Comparison of ENCODE assay signal across 16 cellular contexts in the genomic region with DNA sequence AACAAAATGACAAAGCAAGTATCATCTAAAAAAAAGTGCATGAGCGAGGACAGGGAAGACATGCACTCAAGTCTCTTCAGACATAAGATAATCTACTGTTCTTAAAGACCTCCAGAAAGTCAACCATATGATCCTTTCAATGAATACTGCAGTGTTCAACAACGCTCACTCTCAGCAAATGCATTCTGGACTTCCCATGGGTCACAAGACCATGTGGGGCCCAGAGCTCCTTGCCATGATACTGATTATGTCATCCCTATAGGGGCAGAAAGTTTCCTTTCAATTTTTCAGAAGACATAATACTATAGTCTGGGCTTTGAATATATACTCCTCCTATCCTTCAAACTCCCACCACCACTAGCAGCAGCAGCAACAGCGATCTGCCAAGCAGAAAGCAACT.
DNase-seq lines count a peak whose midpoint lies in the region; ATAC-seq and TF ChIP-seq lines count a peak whose summit lies in the region.
"Had no signal": no experiment of that assay in that cellular context is flagged by ENCODE, and none has a peak within 500 bp of the region (broad histone marks: within the 10 kb centered on the region; RNA-seq: fewer than 3 reads in every experiment).

No MANE protein-coding gene starts in this region.

- no peaks in the 10 kb centered on the region for H3K4me1 ChIP-seq in HEK293 (ENCODE audit: control insufficient read depth, insufficient read depth, low read length)

- in situ Hi-C loops in SK-MEL-5 (cut with HindIII; ENCODE audit: low pct_unique_long_range_greater_than_20kb, low sequenced_read_pairs): no loop called here

- H3K36me3 ChIP-seq in HEK293 (ENCODE audit: control insufficient read depth in 2 of 2, insufficient read depth in 1 of 2, low read length in 2 of 2): peaks cover 0 to 13% of the 10 kb centered on the region in 2 experiments; a peak in 1 of 3 replicates

- no peak for TF ChIP-seq CTCF in HEK293 (tag by site-specific recombination; IDR thresholded peaks at IDR 0.05)

- DNase-seq in SK-MEL-5 (ENCODE audit: low read depth, low spot score): peak; percentile 97
- peak; percentile 94 for DNase-seq in foreskin melanocyte
- DNase-seq in inferior parietal cortex (ENCODE audit: extremely low spot score): no peak
- DNase-seq in activated naive CD4-positive, alpha-beta T cell (lab: John Stamatoyannopoulos, UW): no peak
- DNase-seq in left lobe of liver (ENCODE audit: low spot score): no peak
- DNase-seq: AML-193, H7, KBM-7, NCI-H1105 treated with DMSO at 0.1 percent for 48 hours, NCI-H1694 treated with DMSO at 0.1 percent for 48 hours, NCI-H510A treated with DMSO at 0.1 percent for 48 hours, NCI-H774 had no signal

- no peak overlapping the region for H3K27ac ChIP-seq in HEK293 (ENCODE audit: extremely low read depth, low read depth, low read length)
- H3K27ac ChIP-seq: C4-2B, SJSA1 had no signal

- no peak overlapping the region for H3K4me3 ChIP-seq in HEK293 (ENCODE audit: low read depth, low read length)
- H3K4me3 ChIP-seq: SJSA1 had no signal

- POLR2A ChIA-PET in HEK293 (lab: Yijun Ruan, JAX): no interaction called here

- ATAC-seq in left lobe of liver (no peak), HG02981 (IDR thresholded peaks at IDR 0.05; ENCODE audit: unreplicated experiment) (no peak)

- H3K9me3 ChIP-seq in HEK293 (ENCODE audit: control insufficient read depth, insufficient read depth, low read depth, low read length): no peaks in the 10 kb centered on the region
- H3K9me3 ChIP-seq: SJSA1 had no signal

- CTCF ChIA-PET in HEK293 (lab: Yijun Ruan, JAX): no interaction called here

TF ChIP-seq in HEK293, 187 proteins besides CTCF, POLR2A, EP300 and RAD21:
- no peak for TF ChIP-seq ZNF558 (tag by site-specific recombination; IDR thresholded peaks at IDR 0.05)
- TF ChIP-seq, protein P1, sequence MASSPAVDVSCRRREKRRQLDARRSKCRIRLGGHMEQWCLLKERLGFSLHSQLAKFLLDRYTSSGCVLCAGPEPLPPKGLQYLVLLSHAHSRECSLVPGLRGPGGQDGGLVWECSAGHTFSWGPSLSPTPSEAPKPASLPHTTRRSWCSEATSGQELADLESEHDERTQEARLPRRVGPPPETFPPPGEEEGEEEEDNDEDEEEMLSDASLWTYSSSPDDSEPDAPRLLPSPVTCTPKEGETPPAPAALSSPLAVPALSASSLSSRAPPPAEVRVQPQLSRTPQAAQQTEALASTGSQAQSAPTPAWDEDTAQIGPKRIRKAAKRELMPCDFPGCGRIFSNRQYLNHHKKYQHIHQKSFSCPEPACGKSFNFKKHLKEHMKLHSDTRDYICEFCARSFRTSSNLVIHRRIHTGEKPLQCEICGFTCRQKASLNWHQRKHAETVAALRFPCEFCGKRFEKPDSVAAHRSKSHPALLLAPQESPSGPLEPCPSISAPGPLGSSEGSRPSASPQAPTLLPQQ (tag by site-specific recombination; IDR thresholded peaks at IDR 0.05): 0 out of 2 replicates have a peak, but pooled peaks have one; percentile 22
- no peak for TF ChIP-seq ZNF366 (tag by site-specific recombination; conservative IDR thresholded peaks at IDR 0.05)
TF ChIP-seq in HEK293: peak in this region for 1.

Comparison
In these comparisons a context has a peak if more than half of its experiments do, and no peak if none do; other contexts are left out.
1. DNase-seq: peak in SK-MEL-5 (single experiment) and foreskin melanocyte (single experiment); none in inferior parietal cortex (single experiment), activated naive CD4-positive, alpha-beta T cell (0 of 4) and left lobe of liver (single experiment).